13 cellular contexts compared by ENCODE assay signal in the genomic region with DNA sequence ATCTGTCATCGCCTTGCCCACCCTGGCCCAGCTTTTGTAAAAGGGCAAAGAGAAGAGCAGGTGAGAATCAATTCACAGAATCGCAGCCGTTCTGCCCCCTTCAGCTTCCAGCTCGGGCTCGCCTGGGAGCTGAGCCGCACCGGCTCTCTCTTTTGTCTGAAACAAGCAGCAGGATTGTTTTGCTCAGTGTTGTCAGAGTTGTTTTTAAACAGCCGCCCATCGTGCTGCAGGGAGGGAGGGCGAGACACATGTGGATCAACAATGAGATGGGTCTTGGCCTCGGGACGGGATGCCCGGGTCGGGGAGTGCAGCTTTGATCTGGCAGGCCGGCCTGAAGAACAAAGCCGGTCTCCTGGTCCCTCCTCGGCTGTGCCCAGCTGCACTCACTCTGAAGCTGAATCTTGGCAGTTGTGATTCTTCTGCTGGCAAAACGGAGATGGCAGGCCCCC. TPM values are rescaled to one million over a fixed set of nuclear protein-coding genes. Genes with fewer than 3 reads are reported as not detected.
DNase-seq lines count a peak whose midpoint lies in the region; FAIRE-seq and TF ChIP-seq lines count a peak whose summit lies in the region.
"Had no signal": no experiment of that assay in that cellular context is flagged by ENCODE, and none has a peak within 500 bp of the region (broad histone marks: within the 10 kb centered on the region; RNA-seq: fewer than 3 reads in every experiment).

No MANE protein-coding gene starts in this region.

- FAIRE-seq in endothelial cell of umbilical vein (lab: Jason Lieb, UNC) (no peak), small intestine (lab: Jason Lieb, UNC) (no peak)

- no peaks in the 10 kb centered on the region for H4K20me1 ChIP-seq in endothelial cell of umbilical vein (replicated peaks; ENCODE audit: control insufficient read depth, extremely low read depth, insufficient read depth, low read length)

- peaks cover 9 to 25% (median 19%) of the 10 kb centered on the region in 4 donors for H3K4me1 Mint-ChIP-seq in CD4-positive, alpha-beta memory T cell
- H3K4me1 Mint-ChIP-seq in nephron: peaks cover 38% of the 10 kb centered on the region

- H3K9me1 ChIP-seq in endothelial cell of umbilical vein (replicated peaks; ENCODE audit: control insufficient read depth, extremely low read depth, insufficient read depth, low read length): no peaks in the 10 kb centered on the region

- intact Hi-C loops in CD4-positive, alpha-beta memory T cell (cut with micrococcal nuclease): no loop called here
- intact Hi-C loops in endothelial cell of umbilical vein (cut with micrococcal nuclease): no loop called here

- DNase-seq in CD4-positive, alpha-beta memory T cell: no peak
- peak; percentile 49 for DNase-seq in NCI-H345 treated with DMSO at 0.1 percent for 48 hours (lab: John Stamatoyannopoulos, UW; ENCODE audit: unreplicated experiment)
- DNase-seq in endothelial cell of umbilical vein (ENCODE audit: low read depth, low spot score): peak; percentile 4
- no peak for DNase-seq in CD1c-positive myeloid dendritic cell (ENCODE audit: extremely low spot score)
- DNase-seq in GM03348 (ENCODE audit: low spot score): no peak
- no peak for DNase-seq in small intestine
- DNase-seq in NCI-H526 (lab: John Stamatoyannopoulos, UW): no peak
- DNase-seq: amniotic stem cell; CD4-positive, CD25-positive, alpha-beta regulatory T cell; NK-92 treated with Interleukin-12 subunit alpha and Interleukin-12 subunit beta, amount 100 ng/mL, for 24 hours had no signal

- CTCF ChIA-PET in CD4-positive, alpha-beta memory T cell (lab: Charles Lee; ENCODE audit: partially characterized antibody): no interaction called here
- CTCF ChIA-PET in endothelial cell of umbilical vein (lab: Charles Lee): no interaction called here

- H3K27me3 ChIP-seq in CD4-positive, alpha-beta memory T cell (ENCODE audit: insufficient read depth, low read length): peaks cover 9% of the 10 kb centered on the region
- peaks cover 0 to 4% of the 10 kb centered on the region in 2 experiments for H3K27me3 ChIP-seq in endothelial cell of umbilical vein (ENCODE audit: control insufficient read depth in 2 of 2, insufficient read depth in 2 of 2, low read length in 2 of 2)
- H3K27me3 ChIP-seq in small intestine (ENCODE audit: control insufficient read depth in 2 of 2, insufficient read depth in 2 of 2, low read length in 2 of 2): peaks cover 0 to 9% of the 10 kb centered on the region in 2 donors

- dilution Hi-C loops in endothelial cell of umbilical vein (cut with MboI; ENCODE audit: extremely low pct_ligation_motif_present, low sequenced_read_pairs): no loop called here

- H3K4me3 Mint-ChIP-seq in CD4-positive, alpha-beta memory T cell: peak overlapping the region in 5 of 8 donors; percentile 20 to 87 (median 83)
- H3K4me3 Mint-ChIP-seq in nephron: peak overlapping the region; percentile 56 to 64 (median 57)

- TF ChIP-seq CTCF in endothelial cell of umbilical vein (IDR thresholded peaks at IDR 0.05; ENCODE audit: extremely low read depth in 1 of 2, insufficient read depth in 1 of 2, low read depth in 1 of 2, low read length in 2 of 2) (no peak), nephron (IDR thresholded peaks at IDR 0.05; ENCODE audit: unreplicated experiment in 3 of 3) (no peak)

- H3K27ac ChIP-seq in CD4-positive, alpha-beta memory T cell (ENCODE audit: low read depth, low read length): no peak overlapping the region
- H3K27ac ChIP-seq in endothelial cell of umbilical vein (ENCODE audit: insufficient read depth, low read depth, low read length) (no peak overlapping the region), small intestine (ENCODE audit: low read depth in 1 of 2, low read length in 1 of 2) (no peak overlapping the region)
- H3K27ac ChIP-seq: HL-60 had no signal

- peaks cover 20 to 28% of the 10 kb centered on the region in 2 donors for H3K27me3 Mint-ChIP-seq in CD4-positive, alpha-beta memory T cell
- H3K27me3 Mint-ChIP-seq in nephron (ENCODE audit: low read depth): peaks cover 34% of the 10 kb centered on the region

- H3K9ac ChIP-seq in endothelial cell of umbilical vein (replicated peaks; ENCODE audit: extremely low read depth, insufficient read depth, low read length): no peak overlapping the region

- WGBS in small intestine, 3 donors: 10 to 22% (median 21%) methylated on average over 18 of the region's 18 CpGs

- POLR2A ChIA-PET in CD4-positive, alpha-beta memory T cell (lab: Charles Lee; ENCODE audit: partially characterized antibody): interaction anchor here (1.5 kb wide), 1 partner anchor 185 kb away, joined by 4 read pairs; no protein-coding TSS in a partner anchor
- POLR2A ChIA-PET in endothelial cell of umbilical vein (lab: Charles Lee): no interaction called here

- no peaks in the 10 kb centered on the region for H3K79me2 ChIP-seq in endothelial cell of umbilical vein (ENCODE audit: control insufficient read depth, insufficient read depth, low read length)

- H3K36me3 Mint-ChIP-seq in CD4-positive, alpha-beta memory T cell: no peaks in the 10 kb centered on the region
- no peaks in the 10 kb centered on the region for H3K36me3 Mint-ChIP-seq in nephron (ENCODE audit: low read depth)
- H3K36me3 Mint-ChIP-seq: CD4-positive, CD25-positive, alpha-beta regulatory T cell had no signal

- H2AFZ ChIP-seq in endothelial cell of umbilical vein (ENCODE audit: low read depth, low read length): no peak overlapping the region

- no peak overlapping the region for H3K4me2 ChIP-seq in endothelial cell of umbilical vein (ENCODE audit: insufficient read depth, low read length)

- H3K9me3 ChIP-seq in CD4-positive, alpha-beta memory T cell (ENCODE audit: control insufficient read depth in 1 of 2, low read length in 2 of 2): no peaks in the 10 kb centered on the region
- H3K9me3 ChIP-seq in endothelial cell of umbilical vein (replicated peaks; ENCODE audit: control insufficient read depth, insufficient read depth, low read length) (no peaks in the 10 kb centered on the region), small intestine (ENCODE audit: control insufficient read depth, low read depth) (no peaks in the 10 kb centered on the region)

- BruUV-seq in endothelial cell of umbilical vein (replicated peaks; lab: Mats Ljungman, UMichigan): no TSS peak

- TF ChIP-seq POLR2A in endothelial cell of umbilical vein (IDR thresholded peaks at IDR 0.05; ENCODE audit: low read depth, low read length): no peak

- peaks cover 0 to 2% (median 0%) of the 10 kb centered on the region in 8 donors for H3K9me3 Mint-ChIP-seq in CD4-positive, alpha-beta memory T cell
- H3K9me3 Mint-ChIP-seq in nephron: peaks cover 7% of the 10 kb centered on the region
- H3K9me3 Mint-ChIP-seq: CD4-positive, CD25-positive, alpha-beta regulatory T cell had no signal

- H3K36me3 ChIP-seq in CD4-positive, alpha-beta memory T cell (ENCODE audit: insufficient read depth, low read length): no peaks in the 10 kb centered on the region
- H3K36me3 ChIP-seq in endothelial cell of umbilical vein (ENCODE audit: control insufficient read depth in 2 of 2, extremely low read depth in 1 of 2, insufficient read depth in 2 of 2, low read length in 2 of 2): no peaks in the 10 kb centered on the region
- H3K36me3 ChIP-seq in small intestine (ENCODE audit: control insufficient read depth in 2 of 2, insufficient read depth in 2 of 2, low read length in 2 of 2): no peaks in the 10 kb centered on the region

- H3K27ac Mint-ChIP-seq in CD4-positive, alpha-beta memory T cell: no peak overlapping the region
- H3K27ac Mint-ChIP-seq in nephron: peak overlapping the region; percentile 53 to 89 (median 86)

- H3K4me1 ChIP-seq in CD4-positive, alpha-beta memory T cell (ENCODE audit: insufficient read depth, low read length): peaks cover 16% of the 10 kb centered on the region
- no peaks in the 10 kb centered on the region for H3K4me1 ChIP-seq in endothelial cell of umbilical vein (ENCODE audit: control insufficient read depth, extremely low read depth, insufficient read depth, low read length)
- no peaks in the 10 kb centered on the region for H3K4me1 ChIP-seq in small intestine (ENCODE audit: control insufficient read depth in 2 of 2, insufficient read depth in 1 of 2, low read depth in 1 of 2, low read length in 1 of 2)

- H3K4me3 ChIP-seq in CD4-positive, alpha-beta memory T cell (ENCODE audit: low read length in 2 of 2): no peak overlapping the region
- H3K4me3 ChIP-seq in endothelial cell of umbilical vein (replicated peaks in 1 of 3; ENCODE audit: insufficient read depth in 1 of 3, low read depth in 1 of 3, low read length in 3 of 3) (no peak overlapping the region), small intestine (ENCODE audit: low read depth in 1 of 2, low read length in 2 of 2) (no peak overlapping the region)
- H3K4me3 ChIP-seq: skin epidermis had no signal

TF ChIP-seq in endothelial cell of umbilical vein, 7 proteins besides CTCF, POLR2A, EP300 and RAD21:
- TF ChIP-seq, protein P1, sequence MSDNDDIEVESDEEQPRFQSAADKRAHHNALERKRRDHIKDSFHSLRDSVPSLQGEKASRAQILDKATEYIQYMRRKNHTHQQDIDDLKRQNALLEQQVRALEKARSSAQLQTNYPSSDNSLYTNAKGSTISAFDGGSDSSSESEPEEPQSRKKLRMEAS (IDR thresholded peaks at IDR 0.05; ENCODE audit: insufficient read depth, insufficient read length): no peak
- TF ChIP-seq EZH2 (IDR thresholded peaks at IDR 0.05; ENCODE audit: borderline replicate concordance, low read depth, low read length, severe bottlenecking): no peak
- no peak for TF ChIP-seq GATA2 (IDR thresholded peaks at IDR 0.05; ENCODE audit: insufficient read depth, insufficient read length, low read depth, low read length)
- TF ChIP-seq MYC (IDR thresholded peaks at IDR 0.05; ENCODE audit: low read depth, low read length): no peak
- TF ChIP-seq JUN (IDR thresholded peaks at IDR 0.05; ENCODE audit: borderline replicate concordance, insufficient read depth, insufficient read length, low read depth): no peak
- no peak for TF ChIP-seq FOS (IDR thresholded peaks at IDR 0.05; ENCODE audit: borderline replicate concordance, insufficient read depth, low read length)
- no peak for TF ChIP-seq POLR2AphosphoS5 (IDR thresholded peaks at IDR 0.05; ENCODE audit: insufficient read depth, low read depth, low read length)

RNA-seq across cellular contexts. Expression of gene HDAC4, which starts 39.7 kb away (rescaled TPM):
- 10 to 100 TPM; 50.2 to 59.7 TPM for total RNA-seq in CD4-positive, alpha-beta memory T cell
- polyA plus RNA-seq in CD4-positive, alpha-beta memory T cell: 10 to 100 TPM in 1 of 2 donors, 1 to 10 TPM in 1; 1.4 to 10.6 TPM
- total RNA-seq in endothelial cell of umbilical vein: 22.5 and 33.0 TPM in 2 replicates
- 10.3 and 13.4 TPM in 2 replicates for polyA plus RNA-seq in endothelial cell of umbilical vein
- 4.9 and 5.8 TPM in 2 replicates for polyA plus RNA-seq in endothelial cell of umbilical vein (2011; cell fraction: cytosol; rRNA removed)
- polyA plus RNA-seq in endothelial cell of umbilical vein (2011; cell fraction: nucleus; rRNA removed): 27.8 and 37.8 TPM in 2 replicates
- 6.5 and 9.4 TPM in 2 replicates for polyA plus RNA-seq in endothelial cell of umbilical vein (2012)
- polyA minus RNA-seq in endothelial cell of umbilical vein: 31.5 and 40.6 TPM in 2 replicates
- 22.6 TPM for polyA minus RNA-seq in endothelial cell of umbilical vein (2011; cell fraction: cytosol; rRNA and poly(A)+ RNA removed)
- 40.1 and 54.5 TPM in 2 replicates for polyA minus RNA-seq in endothelial cell of umbilical vein (2011; cell fraction: nucleus; rRNA and poly(A)+ RNA removed)
- 10 to 100 TPM in 1 of 3 donors, 1 to 10 TPM in 2; 3.1 to 11.3 (median 4.6) TPM for polyA plus RNA-seq in small intestine

Comparison
In these comparisons a context has a peak if more than half of its experiments do, and no peak if none do; other contexts are left out.
1. DNase-seq: peak in NCI-H345 treated with DMSO at 0.1 percent for 48 hours (single experiment) and endothelial cell of umbilical vein (single experiment); none in CD4-positive, alpha-beta memory T cell (0 of 5), CD1c-positive myeloid dendritic cell (single experiment), GM03348 (single experiment), small intestine (single experiment) and NCI-H526 (0 of 2).
2. H3K27ac Mint-ChIP-seq: peak in nephron (3 of 3); none in CD4-positive, alpha-beta memory T cell (0 of 7).